Comparison of ENCODE assay signal across 8 cellular contexts in the genomic region with DNA sequence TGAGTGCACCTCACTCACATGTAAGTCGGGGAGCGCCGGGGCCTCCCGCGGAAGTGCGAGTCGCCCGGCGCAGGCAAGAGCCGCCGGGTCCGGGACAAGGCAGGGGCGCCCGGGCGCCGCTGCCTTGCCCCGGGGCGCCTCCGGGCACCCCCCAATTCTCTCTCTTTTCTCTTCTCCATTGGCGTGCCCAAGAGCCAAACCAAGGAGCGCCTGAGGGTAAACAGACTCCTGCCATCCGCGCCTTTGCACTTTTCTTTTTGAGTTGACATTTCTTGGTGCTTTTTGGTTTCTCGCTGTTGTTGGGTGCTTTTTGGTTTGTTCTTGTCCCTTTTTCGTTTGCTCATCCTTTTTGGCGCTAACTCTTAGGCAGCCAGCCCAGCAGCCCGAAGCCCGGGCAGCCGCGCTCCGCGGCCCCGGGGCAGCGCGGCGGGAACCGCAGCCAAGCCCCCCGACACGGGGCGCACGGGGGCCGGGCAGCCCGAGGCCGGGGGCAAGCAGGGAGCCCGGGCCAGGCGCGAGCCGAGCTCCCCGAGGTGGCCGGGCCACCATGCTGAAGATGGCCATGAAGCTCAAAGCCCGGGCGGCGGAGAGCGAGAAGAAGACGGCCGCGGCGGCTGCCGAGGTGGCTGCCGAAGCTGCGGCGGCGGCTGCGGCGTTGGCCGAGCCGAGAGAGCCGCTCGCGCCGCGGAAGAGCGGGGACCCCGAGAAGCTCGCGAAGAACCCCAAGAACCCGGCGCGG. TPM values are rescaled to one million over a fixed set of nuclear protein-coding genes. Genes with fewer than 3 reads are reported as not detected.
DNase-seq lines count a peak whose midpoint lies in the region; ATAC-seq and TF ChIP-seq lines count a peak whose summit lies in the region.

No MANE protein-coding gene starts in this region.

- H3K4me3 ChIP-seq in coronary artery = peak overlapping the region; percentile 81
- peak overlapping the region; percentile 74 for H3K4me3 ChIP-seq in naive thymus-derived CD4-positive, alpha-beta T cell (ENCODE audit: low read length)

- peaks cover 71% of the 10 kb centered on the region for H3K36me3 Mint-ChIP-seq in Calu3 (ENCODE audit: insufficient read depth, unreplicated experiment)
- peaks cover 0 to 12% (median 0%) of the 10 kb centered on the region in 5 donors for H3K36me3 Mint-ChIP-seq in naive thymus-derived CD4-positive, alpha-beta T cell

- no peak for ATAC-seq in naive thymus-derived CD4-positive, alpha-beta T cell
- no peak for ATAC-seq in HG03039 (IDR thresholded peaks at IDR 0.05; ENCODE audit: unreplicated experiment)
- no peak for ATAC-seq in GM21390 (IDR thresholded peaks at IDR 0.05; ENCODE audit: unreplicated experiment)

- BruUV-seq in Calu3 (replicated peaks; lab: Mats Ljungman, UMichigan) = TSS peak; percentile 20

- peak; percentile 26 for DNase-seq in Calu3
- DNase-seq in NCI-H69 (lab: John Stamatoyannopoulos, UW) = peak; percentile 72
- DNase-seq in coronary artery (ENCODE audit: low spot score) = no peak
- peak in 3 of 9 donors; percentile 17 to 34 (median 32) for DNase-seq in naive thymus-derived CD4-positive, alpha-beta T cell
- DNase-seq in NCI-H1694 treated with DMSO at 0.1 percent for 48 hours (lab: John Stamatoyannopoulos, UW) = no peak
- DNase-seq in HT-29 (ENCODE audit: low spot score) = no peak

- no peaks in the 10 kb centered on the region for H3K9me3 Mint-ChIP-seq in Calu3 (ENCODE audit: low read depth, unreplicated experiment)
- H3K9me3 Mint-ChIP-seq in naive thymus-derived CD4-positive, alpha-beta T cell = peaks cover 0 to 7% (median 0%) of the 10 kb centered on the region in 11 donors

- no peaks in the 10 kb centered on the region for H3K27me3 ChIP-seq in naive thymus-derived CD4-positive, alpha-beta T cell (ENCODE audit: control insufficient read depth in 2 of 2, insufficient read depth in 2 of 2, low read length in 2 of 2)

- peaks cover 0 to 3% (median 0%) of the 10 kb centered on the region in 3 experiments for H3K36me3 ChIP-seq in naive thymus-derived CD4-positive, alpha-beta T cell (ENCODE audit: control insufficient read depth in 2 of 3, insufficient read depth in 3 of 3, low read length in 3 of 3)

- H3K4me1 ChIP-seq in naive thymus-derived CD4-positive, alpha-beta T cell (ENCODE audit: control insufficient read depth in 2 of 2, insufficient read depth in 2 of 2, low read length in 2 of 2) = peaks cover 12 to 14% of the 10 kb centered on the region in 2 donors

- H3K4me3 Mint-ChIP-seq in Calu3 (ENCODE audit: low read depth, unreplicated experiment) = peak overlapping the region; percentile 73
- peak overlapping the region; percentile 87 to 96 (median 94) for H3K4me3 Mint-ChIP-seq in naive thymus-derived CD4-positive, alpha-beta T cell

- no peaks in the 10 kb centered on the region for H3K27me3 Mint-ChIP-seq in Calu3 (ENCODE audit: unreplicated experiment)
- H3K27me3 Mint-ChIP-seq in naive thymus-derived CD4-positive, alpha-beta T cell = peaks cover 0 to 3% (median 0%) of the 10 kb centered on the region in 5 donors

- peak overlapping the region; percentile 72 for H3K27ac Mint-ChIP-seq in Calu3 (ENCODE audit: unreplicated experiment)
- H3K27ac Mint-ChIP-seq in naive thymus-derived CD4-positive, alpha-beta T cell = peak overlapping the region; percentile 89 to 99 (median 95)

- peaks cover 13% of the 10 kb centered on the region for H3K4me1 Mint-ChIP-seq in Calu3 (ENCODE audit: low read depth, unreplicated experiment)
- peaks cover 21 to 53% (median 45%) of the 10 kb centered on the region in 7 donors for H3K4me1 Mint-ChIP-seq in naive thymus-derived CD4-positive, alpha-beta T cell

- intact Hi-C loops in Calu3 (cut with micrococcal nuclease; ENCODE audit: unreplicated experiment) = loop anchor here (5.0 kb wide), 1 partner anchor 93 kb away; the partner anchor contains the start of gene NELFCD
- intact Hi-C loops in naive thymus-derived CD4-positive, alpha-beta T cell (cut with micrococcal nuclease) = loop anchor here (1.0 to 10.0 kb wide), 13 partner anchors 11 to 1492 kb away; partner anchors contain the start of genes ZNF831 (in 2 of the 2), ATP5F1E (in 1 of the 2), GNAS (in 1 of the 2) and PMEPA1 (in 1 of the 2)

- H3K27ac ChIP-seq in coronary artery = peak overlapping the region; percentile 100
- peak overlapping the region; percentile 95 for H3K27ac ChIP-seq in naive thymus-derived CD4-positive, alpha-beta T cell (ENCODE audit: low read depth, low read length)

- no peaks in the 10 kb centered on the region for H3K9me3 ChIP-seq in naive thymus-derived CD4-positive, alpha-beta T cell (ENCODE audit: control insufficient read depth in 2 of 3, low read length in 3 of 3)

- no peak for TF ChIP-seq CTCF in Calu3 (IDR thresholded peaks at IDR 0.05; ENCODE audit: unreplicated experiment)
- no peak for TF ChIP-seq CTCF in coronary artery (IDR thresholded peaks at IDR 0.05)

- POLR2A ChIA-PET in naive thymus-derived CD4-positive, alpha-beta T cell (lab: Charles Lee) = interaction anchor here (0.7 to 2.2 kb wide), 29 partner anchors 11 to 1269 kb away, joined by 3 to 17 read pairs (median 4); partner anchors contain the start of genes ATP5F1E, GNAS, GNAS-AS1 and NELFCD

- CTCF ChIA-PET in Calu3 (lab: Charles Lee) = interaction anchor here (0.6 to 1.5 kb wide), 3 partner anchors 19 to 498 kb away, joined by 3 read pairs; no protein-coding TSS in a partner anchor
- CTCF ChIA-PET in naive thymus-derived CD4-positive, alpha-beta T cell (lab: Charles Lee) = no interaction called here

RNA-seq across cellular contexts. Expression of gene GNAS, which starts 37.0 kb away (rescaled TPM):
- total RNA-seq in Calu3 (2022) = 1,324 and 1,410 TPM in 2 replicates
- 100 to 1,000 TPM; 694 to 907 (median 775) TPM for total RNA-seq in naive thymus-derived CD4-positive, alpha-beta T cell
- 100 to 1,000 TPM; 147 to 221 TPM for polyA plus RNA-seq in naive thymus-derived CD4-positive, alpha-beta T cell
- total RNA-seq in HT-29 (2014; rRNA removed; shearing (Covaris generic)) = 805 and 888 TPM in 2 replicates

RNA-seq across cellular contexts. Expression of gene GNAS-AS1, which starts 38.8 kb away (rescaled TPM):
- 0.59 TPM in 1 of 2 replicates, not detected in the other for total RNA-seq in Calu3 (2022)
- 1 to 10 TPM in 3 of 5 experiments, under 1 TPM in 2; 0.13 to 2.0 (median 1.5) TPM for total RNA-seq in naive thymus-derived CD4-positive, alpha-beta T cell
- not detected for polyA plus RNA-seq in naive thymus-derived CD4-positive, alpha-beta T cell
- total RNA-seq in HT-29 (2014; rRNA removed; shearing (Covaris generic)) = not detected in 2 replicates

Comparison
In these comparisons a context has a peak if more than half of its experiments do, and no peak if none do; other contexts are left out.
1. DNase-seq: peak in Calu3 (single experiment) and NCI-H69 (single experiment); none in coronary artery (single experiment), NCI-H1694 treated with DMSO at 0.1 percent for 48 hours (single experiment) and HT-29 (single experiment).